12 cellular contexts compared by ENCODE assay signal in the genomic region with DNA sequence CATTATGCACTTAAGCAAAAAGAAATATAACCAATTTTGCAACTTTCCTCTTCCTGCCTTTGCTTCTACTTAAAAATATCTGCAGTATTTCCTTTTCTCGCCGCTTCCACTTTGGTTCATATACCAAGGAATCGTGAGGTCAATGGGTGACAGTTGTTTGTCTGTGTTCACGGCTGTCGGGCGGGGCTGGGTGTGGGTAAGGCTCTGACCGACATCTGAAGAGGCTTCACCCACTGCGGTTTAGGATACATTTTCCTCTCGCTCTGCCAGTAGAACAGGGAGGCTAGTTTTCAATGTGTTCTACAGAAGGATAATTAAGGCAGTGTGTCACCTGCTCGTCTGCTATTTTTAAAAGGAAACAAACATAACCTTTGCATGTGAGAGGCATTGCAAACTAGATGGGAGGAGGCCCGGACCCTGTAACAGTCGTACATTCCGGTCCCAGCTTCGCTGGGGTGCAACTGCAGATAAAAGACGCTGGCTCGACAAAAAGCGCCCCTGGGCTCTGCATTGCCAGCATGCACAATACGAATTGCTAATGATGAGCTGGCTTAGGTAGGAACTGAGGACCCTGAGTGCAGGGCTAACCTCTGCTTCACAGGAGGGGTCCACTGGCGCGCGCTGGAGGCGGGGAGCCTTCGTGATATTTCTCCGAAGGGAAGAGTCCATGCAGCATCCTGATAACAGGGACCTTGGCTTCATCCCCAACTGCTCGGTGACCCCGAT. TPM values are rescaled to one million over a fixed set of nuclear protein-coding genes. Genes with fewer than 3 reads are reported as not detected.
DNase-seq lines count a peak whose midpoint lies in the region; ATAC-seq and TF ChIP-seq lines count a peak whose summit lies in the region.
"Had no signal": no experiment of that assay in that cellular context is flagged by ENCODE, and none has a peak within 500 bp of the region (broad histone marks: within the 10 kb centered on the region; RNA-seq: fewer than 3 reads in every experiment).

No MANE protein-coding gene starts in this region.

- peaks cover 2% of the 10 kb centered on the region for H3K27me3 Mint-ChIP-seq in GM23338 (ENCODE audit: insufficient read depth, low read depth, poor library complexity)
- peaks cover 4% of the 10 kb centered on the region for H3K27me3 Mint-ChIP-seq in neural progenitor cell (ENCODE audit: insufficient read depth, low read depth)

- no peak overlapping the region for H3K4me3 ChIP-seq in GM23338
- peak overlapping the region; percentile 18 for H3K4me3 ChIP-seq in choroid plexus epithelial cell (ENCODE audit: low read depth, low read length)
- H3K4me3 ChIP-seq in neural progenitor cell, result no peak overlapping the region
- no peak overlapping the region for H3K4me3 ChIP-seq in mesendoderm (ENCODE audit: low read length)
- H3K4me3 ChIP-seq: SJCRH30 had no signal

- H2BK15ac ChIP-seq in mesendoderm (replicated peaks; ENCODE audit: low read depth), result no peak overlapping the region

- TF ChIP-seq CTCF in GM23338 (conservative IDR thresholded peaks at IDR 0.05; ENCODE audit: low read depth in 2 of 2) (no peak), choroid plexus epithelial cell (conservative IDR thresholded peaks at IDR 0.05; ENCODE audit: low read depth, low read length) (no peak), neural progenitor cell (IDR thresholded peaks at IDR 0.05) (no peak), GM20000 (IDR thresholded peaks at IDR 0.05; ENCODE audit: extremely low read depth, missing control alignments) (no peak)

- no peak overlapping the region for H2BK120ac ChIP-seq in mesendoderm (ENCODE audit: low read depth, low read length)

- peak; percentile 30 for DNase-seq in GM23338 (ENCODE audit: low spot score)
- peak; percentile 21 for DNase-seq in NCI-H2107 (lab: John Stamatoyannopoulos, UW)
- peak; percentile 61 for DNase-seq in choroid plexus epithelial cell (ENCODE audit: low read depth)
- DNase-seq in neural progenitor cell (ENCODE audit: low spot score), result peak; percentile 23
- no peak for DNase-seq in AG20443 (ENCODE audit: low spot score)
- DNase-seq in GM20000 (ENCODE audit: low spot score), result no peak
- no peak for DNase-seq in mesendoderm
- DNase-seq: cortex of kidney, posterior cingulate gyrus, SJCRH30 had no signal

- H3K18ac ChIP-seq in mesendoderm (ENCODE audit: low read length), result no peak overlapping the region

- no CpG with 5 or more reads among the region's 26 CpGs for WGBS in mesendoderm (ENCODE audit: extremely low coverage, insufficient coverage, low lambda C conversion rate)

- H3K27ac Mint-ChIP-seq in GM23338 (no peak overlapping the region), neural progenitor cell (no peak overlapping the region)

- H3K36me3 ChIP-seq in GM23338 (ENCODE audit: insufficient read depth) (no peaks in the 10 kb centered on the region), neural progenitor cell (no peaks in the 10 kb centered on the region), mesendoderm (ENCODE audit: control insufficient read depth, insufficient read depth, low read length) (no peaks in the 10 kb centered on the region)
- H3K36me3 ChIP-seq: SJCRH30 had no signal

- H3K79me2 ChIP-seq in GM23338 (replicated peaks; ENCODE audit: insufficient read depth) (no peaks in the 10 kb centered on the region), neural progenitor cell (ENCODE audit: low read depth) (no peaks in the 10 kb centered on the region), mesendoderm (ENCODE audit: control insufficient read depth, insufficient read depth, low read length) (no peaks in the 10 kb centered on the region)

- no peak overlapping the region for H2BK5ac ChIP-seq in mesendoderm (ENCODE audit: low read length)

- H3K4me1 ChIP-seq in GM23338 (ENCODE audit: insufficient read depth) (peaks cover 15% of the 10 kb centered on the region), neural progenitor cell (no peaks in the 10 kb centered on the region), mesendoderm (ENCODE audit: control insufficient read depth, low read depth, low read length) (no peaks in the 10 kb centered on the region)
- H3K4me1 ChIP-seq: SJCRH30 had no signal

- no peak overlapping the region for H4K5ac ChIP-seq in mesendoderm (ENCODE audit: low read length)

- H3K79me1 ChIP-seq in mesendoderm (ENCODE audit: low read length), result no peaks in the 10 kb centered on the region

- H3K9me3 Mint-ChIP-seq in GM23338, result no peaks in the 10 kb centered on the region
- peaks cover 2% of the 10 kb centered on the region for H3K9me3 Mint-ChIP-seq in neural progenitor cell

- ATAC-seq in GM23338 (peak; percentile 64), HG03432 (IDR thresholded peaks at IDR 0.05; ENCODE audit: unreplicated experiment) (no peak)

- H2AK5ac ChIP-seq in mesendoderm (ENCODE audit: low read length), result no peak overlapping the region

- H3K27ac ChIP-seq in GM23338 (ENCODE audit: low read depth) (no peak overlapping the region), neural progenitor cell (no peak overlapping the region), mesendoderm (ENCODE audit: low read depth, low read length) (no peak overlapping the region)
- H3K27ac ChIP-seq: SJCRH30 had no signal

- no peaks in the 10 kb centered on the region for H4K20me1 ChIP-seq in GM23338 (replicated peaks; ENCODE audit: insufficient read depth)
- no peaks in the 10 kb centered on the region for H4K20me1 ChIP-seq in neural progenitor cell (ENCODE audit: low read depth)

- no peaks in the 10 kb centered on the region for H3K27me3 ChIP-seq in GM23338 (ENCODE audit: insufficient read depth)
- H3K27me3 ChIP-seq in neural progenitor cell, result no peaks in the 10 kb centered on the region
- H3K27me3 ChIP-seq in mesendoderm (ENCODE audit: insufficient read depth, low read length, poor library complexity), result no peaks in the 10 kb centered on the region
- H3K27me3 ChIP-seq: SJCRH30 had no signal

- no peaks in the 10 kb centered on the region for H3K9me2 ChIP-seq in GM23338 (ENCODE audit: insufficient read depth)

- H3K9me3 ChIP-seq in neural progenitor cell (ENCODE audit: low read depth), result no peaks in the 10 kb centered on the region
- H3K9me3 ChIP-seq: SJCRH30 had no signal

- no peaks in the 10 kb centered on the region for H3F3A ChIP-seq in GM23338 (replicated peaks; ENCODE audit: low read depth)
- H3F3A ChIP-seq in neural progenitor cell (ENCODE audit: low read depth), result no peaks in the 10 kb centered on the region

- no peak overlapping the region for H3K4me3 Mint-ChIP-seq in GM23338
- no peak overlapping the region for H3K4me3 Mint-ChIP-seq in neural progenitor cell

- no peak overlapping the region for H3K23ac ChIP-seq in mesendoderm (ENCODE audit: low read length)

- no peak overlapping the region for H3K4ac ChIP-seq in mesendoderm (ENCODE audit: low read depth, low read length)

- H3K36me3 Mint-ChIP-seq in GM23338 (ENCODE audit: low read depth) (no peaks in the 10 kb centered on the region), neural progenitor cell (no peaks in the 10 kb centered on the region)

- H3K4me1 Mint-ChIP-seq in GM23338, result peaks cover 32% of the 10 kb centered on the region
- peaks cover 21% of the 10 kb centered on the region for H3K4me1 Mint-ChIP-seq in neural progenitor cell

- H3K4me2 ChIP-seq in GM23338 (peak overlapping the region; percentile 48), neural progenitor cell (peak overlapping the region; percentile 21), mesendoderm (ENCODE audit: low read length) (no peak overlapping the region)

- no peak overlapping the region for H4K8ac ChIP-seq in mesendoderm (ENCODE audit: low read depth, low read length)

- no peak overlapping the region for H3K56ac ChIP-seq in mesendoderm (ENCODE audit: low read length)

- H3K9ac ChIP-seq in neural progenitor cell, result no peak overlapping the region
- no peak overlapping the region for H3K9ac ChIP-seq in mesendoderm (ENCODE audit: low read length)

- H2AFZ ChIP-seq in GM23338 (peak overlapping the region; percentile 69; the same call in 1 of the 2 replicates), neural progenitor cell (replicated peaks) (peak overlapping the region; percentile 74)

RNA-seq across cellular contexts. Expression of a gene that starts 8.5 kb away (rescaled TPM):
- 0.14 and 1.0 TPM in 2 replicates for total RNA-seq in GM23338 (2014; rRNA removed; shearing (Covaris generic))
- 0.44 and 0.47 TPM in 2 replicates for polyA plus RNA-seq in GM23338 (2016; fragmentation: Nextera tagmentation; extraction: Ambion mirVana)
- 0.09 TPM in 1 of 2 replicates, not detected in the other for total RNA-seq in neural progenitor cell (ENCODE audit: low replicate concordance)
- 0.56 TPM for polyA plus RNA-seq in mesendoderm (2013, experiment 1 of 2)
- polyA plus RNA-seq in mesendoderm (2013, experiment 2 of 2), result 0.56 TPM
- total RNA-seq: MCF 10A, SJCRH30 had no signal

Comparison
In these comparisons a context has a peak if more than half of its experiments do, and no peak if none do; other contexts are left out.
1. DNase-seq: peak in GM23338 (single experiment), NCI-H2107 (single experiment), choroid plexus epithelial cell (single experiment) and neural progenitor cell (single experiment); none in AG20443 (single experiment), GM20000 (single experiment) and mesendoderm (single experiment).